In the genomic region with DNA sequence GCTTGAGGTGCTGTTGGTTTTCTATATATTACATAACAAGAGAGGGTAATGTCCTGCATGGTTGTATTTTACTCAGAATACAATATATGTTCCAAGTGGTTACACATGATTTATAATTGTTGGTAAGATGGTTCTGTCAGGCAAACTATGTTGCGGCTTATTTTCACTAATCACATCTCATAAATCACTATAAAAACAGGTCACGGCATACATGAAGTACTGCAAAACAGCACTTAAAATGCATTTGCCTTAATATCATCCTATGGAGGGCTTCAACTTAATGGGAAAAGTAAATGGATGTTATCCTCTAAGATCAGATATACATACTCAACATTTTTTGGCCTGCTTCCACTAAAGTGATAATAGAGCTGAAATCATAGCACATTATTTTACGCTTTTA, we compare ENCODE assay signal across 27 cellular contexts.
"Had no signal": no experiment of that assay in that cellular context is flagged by ENCODE, and none has a peak within 500 bp of the region (broad histone marks: within the 10 kb centered on the region; RNA-seq: fewer than 3 reads in every experiment).

No MANE protein-coding gene starts in this region.

- H3K4me3 ChIP-seq: esophagus squamous epithelium, heart right ventricle, lower lobe of right lung, right atrium auricular region, smooth muscle cell, stomach, thyroid gland, upper lobe of left lung, vagina had no signal

- H3K27me3 ChIP-seq: esophagus squamous epithelium, heart right ventricle, right atrium auricular region, stomach, thyroid gland, upper lobe of left lung, vagina had no signal

- H3K4me2 ChIP-seq: smooth muscle cell had no signal

- H3K9me3 ChIP-seq: esophagus squamous epithelium, heart right ventricle, lower lobe of right lung, right atrium auricular region, stomach, thyroid gland, upper lobe of left lung, vagina had no signal

- H3K4me1 ChIP-seq: esophagus squamous epithelium, heart right ventricle, lower lobe of right lung, right atrium auricular region, stomach, thyroid gland, upper lobe of left lung, vagina had no signal

- DNase-seq: activated CD4-positive, alpha-beta memory T cell treated with anti-CD3 and anti-CD28 coated beads, Interleukin-2, amount 10 ng/mL, durations not matched to agents 7 days and 5 days; activated CD4-positive, alpha-beta T cell treated with anti-CD3 and anti-CD28 coated beads for 48 hours; activated CD8-positive, alpha-beta memory T cell treated with anti-CD3 and anti-CD28 coated beads, Interleukin-2, amount 50 U/mL, for 48 hours; activated naive CD8-positive, alpha-beta T cell treated with anti-CD3 and anti-CD28 coated beads, Interleukin-2, amount 50 U/mL, for 24 hours; activated T-cell treated with anti-CD3 and anti-CD28 coated beads, Interleukin-2, amount 50 U/mL, for 4 hours; effector CD8-positive, alpha-beta T cell; esophagus squamous epithelium; foreskin melanocyte; heart right ventricle; lower lobe of right lung; mesenchymal stem cell; natural killer cell; stimulated activated CD4-positive, alpha-beta T cell treated with anti-CD3 and anti-CD28 coated beads, Interleukin-1b, Interleukin-23, amount 100 ng/mL, for 48 hours; stimulated activated CD4-positive, alpha-beta T cell treated with anti-CD3 and anti-CD28 coated beads, Interleukin-4, amount 100 ng/mL, for 4 hours; stimulated activated CD8-positive, alpha-beta memory T cell treated with anti-CD3 and anti-CD28 coated beads, Interleukin-4, amount 100 ng/mL, for 48 hours; stomach; T1000; thyroid gland; upper lobe of left lung; WERI-Rb-1 had no signal

- ATAC-seq: activated CD4-positive, CD25-positive, alpha-beta regulatory T cell treated with anti-CD3 and anti-CD28 coated beads, Interleukin-2, amount 50 U/mL, for 24 hours; activated naive CD8-positive, alpha-beta T cell treated with anti-CD3 and anti-CD28 coated beads, Interleukin-2, amount 50 U/mL, for 24 hours; activated T-cell treated with anti-CD3 and anti-CD28 coated beads, Interleukin-2, amount 50 U/mL, for 4 hours; heart right ventricle; left lobe of liver; lower lobe of right lung; natural killer cell; stimulated activated memory B cell treated with anti-CD40 and anti-IgM and Interleukin-4, amounts not matched to agents 10 μg/mL and 1 μg/mL and 100 μg/mL, for 72 hours had no signal

- H3K36me3 ChIP-seq: esophagus squamous epithelium, heart right ventricle, lower lobe of right lung, right atrium auricular region, stomach, thyroid gland, upper lobe of left lung, vagina, WERI-Rb-1 had no signal

- H3K27ac ChIP-seq: epithelial cell of prostate, esophagus squamous epithelium, heart right ventricle, lower lobe of right lung, right atrium auricular region, stomach, thyroid gland, upper lobe of left lung, vagina, WERI-Rb-1 had no signal
